In the genomic region with DNA sequence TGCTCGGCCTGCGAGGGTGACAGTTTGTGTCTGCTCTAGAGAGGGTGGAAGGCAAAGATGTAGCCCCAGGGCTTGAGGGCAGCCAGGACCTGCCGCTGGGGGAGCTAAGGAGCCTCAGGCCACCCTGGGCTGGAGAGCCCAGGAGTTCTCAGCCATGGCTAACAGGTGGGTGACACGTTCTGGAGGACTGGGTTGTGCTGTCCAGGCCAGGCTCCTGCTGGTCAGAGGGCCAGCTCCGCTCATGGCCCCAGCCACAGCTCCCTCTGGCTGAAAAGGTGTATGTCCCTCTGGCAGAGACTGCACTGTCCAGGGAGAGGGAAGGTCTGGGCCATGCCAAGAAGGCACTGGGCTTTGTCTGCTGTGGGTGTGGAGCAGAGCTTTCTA, we compare ENCODE assay signal across 17 cellular contexts. TPM values are rescaled to one million over a fixed set of nuclear protein-coding genes. Genes with fewer than 3 reads are reported as not detected.
DNase-seq lines count a peak whose midpoint lies in the region; ATAC-seq and TF ChIP-seq lines count a peak whose summit lies in the region.
"Had no signal": no experiment of that assay in that cellular context is flagged by ENCODE, and none has a peak within 500 bp of the region (broad histone marks: within the 10 kb centered on the region; RNA-seq: fewer than 3 reads in every experiment).

No MANE protein-coding gene starts in this region.

- H3K27ac ChIP-seq in foreskin keratinocyte (no peak overlapping the region), spleen (peak overlapping the region in 6 of 8 donors; percentile 63 to 91 (median 81))
- H3K27ac ChIP-seq: dorsolateral prefrontal cortex, gastroesophageal sphincter, tibial artery had no signal

- H3K36me3 ChIP-seq in spleen = no peaks in the 10 kb centered on the region
- H3K36me3 ChIP-seq: gastroesophageal sphincter, tibial artery had no signal

- TF ChIP-seq POLR2A in spleen (IDR thresholded peaks at IDR 0.05) = no peak

- WGBS in spleen, 5 donors = 75 to 95% (median 91%) methylated on average over 3 to 5 of the region's 5 CpGs

- DNase-seq in DMS53 (lab: John Stamatoyannopoulos, UW) = peak; percentile 40
- no peak for DNase-seq in DMS53 treated with DMSO at 0.1 percent for 48 hours (lab: John Stamatoyannopoulos, UW; ENCODE audit: unreplicated experiment)
- peak; percentile 22 for DNase-seq in M059J (ENCODE audit: low read depth)
- DNase-seq in foreskin keratinocyte = no peak
- no peak for DNase-seq in spleen
- DNase-seq in germinal center (ENCODE audit: low spot score) = no peak
- DNase-seq: aorta, DMS79, dorsolateral prefrontal cortex, kidney glomerular epithelial cell, NCI-H1436, tibial artery had no signal

- no peaks in the 10 kb centered on the region for H3K27me3 ChIP-seq in foreskin keratinocyte
- no peaks in the 10 kb centered on the region for H3K27me3 ChIP-seq in spleen (replicated peaks in 1 of 7)
- H3K27me3 ChIP-seq: dorsolateral prefrontal cortex, gastroesophageal sphincter, tibial artery had no signal

- no peak overlapping the region for H3K4me3 ChIP-seq in spleen
- H3K4me3 ChIP-seq: dorsolateral prefrontal cortex, gastroesophageal sphincter, skin epidermis, tibial artery had no signal

- peak; percentile 38 for ATAC-seq in foreskin keratinocyte
- ATAC-seq in HG02884 (IDR thresholded peaks at IDR 0.05; ENCODE audit: unreplicated experiment) = no peak
- ATAC-seq in HG03432 (IDR thresholded peaks at IDR 0.05; ENCODE audit: unreplicated experiment) = no peak
- ATAC-seq: gastroesophageal sphincter, HCT116 had no signal

- no peaks in the 10 kb centered on the region for H3K4me1 ChIP-seq in foreskin keratinocyte
- H3K4me1 ChIP-seq in spleen = peaks cover 0 to 43% (median 14%) of the 10 kb centered on the region in 6 donors

- intact Hi-C loops in spleen (cut with DNase I; ENCODE audit: low total_unique reads) = no loop called here

- H3K9me3 ChIP-seq in spleen = peaks cover 0 to under 1% (median 0%) of the 10 kb centered on the region in 8 donors
- H3K9me3 ChIP-seq: gastroesophageal sphincter had no signal

- TF ChIP-seq CTCF in foreskin keratinocyte (conservative IDR thresholded peaks at IDR 0.05) = peak; percentile 22
- no peak for TF ChIP-seq CTCF in spleen (IDR thresholded peaks at IDR 0.05 in 8 of 11, conservative IDR thresholded peaks at IDR 0.05 in 3 of 11)

RNA-seq across cellular contexts. Expression of a gene that starts 19.2 kb away (rescaled TPM):
- total RNA-seq in M059J (2014; rRNA removed; shearing (Covaris generic)) = 22.3 and 32.6 TPM in 2 replicates
- 18.3 and 18.6 TPM in 2 replicates for total RNA-seq in foreskin keratinocyte
- 10.7 and 11.4 TPM in 2 replicates for polyA plus RNA-seq in foreskin keratinocyte
- 10 to 100 TPM; 18.3 to 35.6 (median 23.6) TPM for total RNA-seq in spleen
- 1 to 10 TPM; 3.9 to 5.5 (median 4.0) TPM for polyA plus RNA-seq in spleen

RNA-seq across cellular contexts. Expression of a gene that starts 48.6 kb away (rescaled TPM):
- total RNA-seq in M059J (2014; rRNA removed; shearing (Covaris generic)) = 88.1 and 92.1 TPM in 2 replicates
- total RNA-seq in foreskin keratinocyte (49.4 and 57.4 TPM in 2 replicates), spleen (100 to 1,000 TPM in 3 of 7 donors, 10 to 100 TPM in 4; 67.2 to 126 (median 96.3) TPM)
- polyA plus RNA-seq in foreskin keratinocyte (44.7 and 47.8 TPM in 2 replicates), spleen (10 to 100 TPM; 26.6 to 61.5 (median 38.0) TPM)

Comparison
In these comparisons a context has a peak if more than half of its experiments do, and no peak if none do; other contexts are left out.
1. DNase-seq: peak in DMS53 (single experiment) and M059J (single experiment); none in DMS53 treated with DMSO at 0.1 percent for 48 hours (single experiment), foreskin keratinocyte (0 of 2), spleen (single experiment) and germinal center (single experiment).